10 cellular contexts compared by ENCODE assay signal in genomic region chr14:29521526-29522137, GRCh38.
DNase-seq lines count a peak whose midpoint lies in the region; ATAC-seq and TF ChIP-seq lines count a peak whose summit lies in the region.
"Had no signal": no experiment of that assay in that cellular context is flagged by ENCODE, and none has a peak within 500 bp of the region (broad histone marks: within the 10 kb centered on the region; RNA-seq: fewer than 3 reads in every experiment).

No MANE protein-coding gene starts in this region.

- no peak overlapping the region for H3K27ac ChIP-seq in WERI-Rb-1

- peak; percentile 67 for TF ChIP-seq CTCF in WERI-Rb-1 (IDR thresholded peaks at IDR 0.05; ENCODE audit: low read depth, low read length)
- peak; percentile 44 for TF ChIP-seq CTCF in nephron progenitor cell (IDR thresholded peaks at IDR 0.05)

- H3K36me3 ChIP-seq in WERI-Rb-1: no peaks in the 10 kb centered on the region

- H3K4me3 ChIP-seq in WERI-Rb-1 (ENCODE audit: low read depth, low read length): no peak overlapping the region

- no peaks in the 10 kb centered on the region for H3K27me3 ChIP-seq in WERI-Rb-1 (ENCODE audit: insufficient read depth, low read depth, severe bottlenecking)

- H3K27me3 Mint-ChIP-seq in nephron progenitor cell (ENCODE audit: low read depth, poor library complexity): no peaks in the 10 kb centered on the region

- H3K4me3 Mint-ChIP-seq in nephron progenitor cell: no peak overlapping the region

- H3K36me3 Mint-ChIP-seq in nephron progenitor cell (ENCODE audit: low read depth): no peaks in the 10 kb centered on the region

- H3K9me3 ChIP-seq in WERI-Rb-1 (ENCODE audit: severe bottlenecking): no peaks in the 10 kb centered on the region

- peaks cover 5% of the 10 kb centered on the region for H3K9me3 Mint-ChIP-seq in nephron progenitor cell

- peak; percentile 39 to 74 (median 61) for DNase-seq in NCI-H1417 (lab: John Stamatoyannopoulos, UW)
- DNase-seq in NCI-H1417 treated with DMSO at 0.1 percent for 48 hours (lab: John Stamatoyannopoulos, UW): no peak
- peak; percentile 14 for DNase-seq in NCI-H1105 (lab: John Stamatoyannopoulos, UW)
- DNase-seq in WERI-Rb-1: peak; percentile 58
- peak; percentile 16 for DNase-seq in nephron progenitor cell
- no peak for DNase-seq in T-helper 2 cell
- no peak for DNase-seq in COLO829 (ENCODE audit: low spot score)
- DNase-seq: activated naive CD4-positive, alpha-beta T cell; NCI-H226 had no signal

- H3K4me1 Mint-ChIP-seq in nephron progenitor cell: no peaks in the 10 kb centered on the region

- H3K27ac Mint-ChIP-seq in nephron progenitor cell: no peak overlapping the region

- ATAC-seq in GM21717 (IDR thresholded peaks at IDR 0.05; ENCODE audit: unreplicated experiment): no peak

Comparison
In these comparisons a context has a peak if more than half of its experiments do, and no peak if none do; other contexts are left out.
1. DNase-seq: peak in NCI-H1417 (3 of 3), NCI-H1105 (single experiment), WERI-Rb-1 (single experiment) and nephron progenitor cell (single experiment); none in NCI-H1417 treated with DMSO at 0.1 percent for 48 hours (single experiment), T-helper 2 cell (0 of 5) and COLO829 (single experiment).